ENCODE assay signal across 10 cellular contexts in the genomic region with DNA sequence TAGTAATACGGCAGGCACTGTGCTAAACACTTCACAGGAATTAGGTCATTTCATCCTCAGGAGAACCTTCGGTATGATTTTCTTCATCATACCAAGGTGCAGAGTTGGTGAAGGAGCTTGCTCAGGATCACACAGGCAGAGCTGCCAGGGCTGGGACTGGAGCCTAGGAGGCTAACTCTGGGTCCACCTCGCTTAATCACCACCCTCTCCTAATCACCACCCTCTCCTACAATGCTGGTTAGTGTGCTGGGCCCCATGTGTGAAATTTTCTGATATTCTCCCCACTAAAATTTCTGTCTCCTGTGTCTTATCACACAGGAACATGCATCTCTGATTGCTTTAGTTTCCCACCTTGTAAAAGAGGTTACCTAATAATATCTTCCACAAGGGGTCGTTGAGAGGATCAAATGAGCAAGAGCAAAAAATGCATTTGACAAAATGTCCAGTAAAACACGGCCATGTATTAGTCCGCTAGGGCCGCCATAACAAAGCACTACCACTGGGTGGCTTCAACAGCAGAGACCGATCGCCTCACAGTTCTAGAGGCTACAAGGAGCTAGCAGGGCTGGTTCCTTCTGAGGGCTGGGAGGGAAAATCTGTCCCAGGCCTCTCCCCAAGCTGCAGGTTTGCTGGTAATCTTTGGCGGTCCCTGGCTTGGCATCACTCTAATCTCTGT.
DNase-seq lines count a peak whose midpoint lies in the region; ATAC-seq and TF ChIP-seq lines count a peak whose summit lies in the region.
"Had no signal": no experiment of that assay in that cellular context is flagged by ENCODE, and none has a peak within 500 bp of the region (broad histone marks: within the 10 kb centered on the region; RNA-seq: fewer than 3 reads in every experiment).

No MANE protein-coding gene starts in this region.

- POLR2A ChIA-PET in CD8-positive, alpha-beta memory T cell (lab: Charles Lee), result no interaction called here

- H3K4me1 ChIP-seq in Karpas-422 (ENCODE audit: low read length), result no peaks in the 10 kb centered on the region
- H3K4me1 ChIP-seq in CD8-positive, alpha-beta memory T cell (ENCODE audit: insufficient read depth, low read length), result no peaks in the 10 kb centered on the region
- no peaks in the 10 kb centered on the region for H3K4me1 ChIP-seq in MM.1S (ENCODE audit: low read length)
- H3K4me1 ChIP-seq: esophagus muscularis mucosa had no signal

- H3K36me3 ChIP-seq in Karpas-422 (ENCODE audit: insufficient read depth, low read length), result no peaks in the 10 kb centered on the region
- H3K36me3 ChIP-seq in CD8-positive, alpha-beta memory T cell (ENCODE audit: insufficient read depth, low read length), result no peaks in the 10 kb centered on the region
- no peaks in the 10 kb centered on the region for H3K36me3 ChIP-seq in MM.1S (replicated peaks; ENCODE audit: insufficient read depth, low read length)
- H3K36me3 ChIP-seq: esophagus muscularis mucosa had no signal

- H3K9ac ChIP-seq in Karpas-422 (ENCODE audit: low read length) (no peak overlapping the region), MM.1S (ENCODE audit: low read length) (no peak overlapping the region)

- H3K9me3 ChIP-seq in Karpas-422 (ENCODE audit: low read length) (no peaks in the 10 kb centered on the region), MM.1S (replicated peaks; ENCODE audit: insufficient read depth, low read length) (no peaks in the 10 kb centered on the region)
- no peaks in the 10 kb centered on the region for H3K9me3 ChIP-seq in CD8-positive, alpha-beta memory T cell (ENCODE audit: low read length)

- DNase-seq in NCI-H2227 (lab: John Stamatoyannopoulos, UW; ENCODE audit: unreplicated experiment), result peak; percentile 45
- no peak for DNase-seq in NCI-H2227 treated with DMSO at 0.1 percent for 48 hours (lab: John Stamatoyannopoulos, UW)
- peak; percentile 75 for DNase-seq in Karpas-422
- peak; percentile 11 to 78 for DNase-seq in T47D (ENCODE audit: low read depth in 1 of 2, low spot score in 1 of 2)
- no peak for DNase-seq in retinal pigment epithelial cell (ENCODE audit: low read depth)
- DNase-seq in CD8-positive, alpha-beta memory T cell, result no peak
- DNase-seq in MM.1S, result no peak
- DNase-seq: SHP77 treated with DMSO at 0.1 percent for 48 hours had no signal

- no peaks in the 10 kb centered on the region for H3K4me1 Mint-ChIP-seq in CD8-positive, alpha-beta memory T cell

- H3K4me3 ChIP-seq in Karpas-422 (ENCODE audit: low read length), result no peak overlapping the region
- H3K4me3 ChIP-seq in retinal pigment epithelial cell (ENCODE audit: low read length), result no peak overlapping the region
- no peak overlapping the region for H3K4me3 ChIP-seq in CD8-positive, alpha-beta memory T cell (ENCODE audit: low read length)
- H3K4me3 ChIP-seq in MM.1S (ENCODE audit: low read length), result no peak overlapping the region
- H3K4me3 ChIP-seq: esophagus muscularis mucosa had no signal

- H3K36me3 Mint-ChIP-seq in CD8-positive, alpha-beta memory T cell, result no peaks in the 10 kb centered on the region

- H3K27ac Mint-ChIP-seq in CD8-positive, alpha-beta memory T cell, result no peak overlapping the region

- no peak for ATAC-seq in GM19395 (IDR thresholded peaks at IDR 0.05; ENCODE audit: unreplicated experiment)

- H3K27me3 Mint-ChIP-seq in CD8-positive, alpha-beta memory T cell, result no peaks in the 10 kb centered on the region

- H3K27me3 ChIP-seq in Karpas-422 (ENCODE audit: low read length) (no peaks in the 10 kb centered on the region), MM.1S (replicated peaks; ENCODE audit: insufficient read depth, low read length) (no peaks in the 10 kb centered on the region)
- H3K27me3 ChIP-seq in CD8-positive, alpha-beta memory T cell (ENCODE audit: insufficient read depth, low read length, poor library complexity, severe bottlenecking), result no peaks in the 10 kb centered on the region
- H3K27me3 ChIP-seq: esophagus muscularis mucosa had no signal

- H3K9me3 Mint-ChIP-seq in CD8-positive, alpha-beta memory T cell, result peaks cover 0 to 5% (median 0%) of the 10 kb centered on the region in 5 donors

- no peak overlapping the region for H3K4me2 ChIP-seq in Karpas-422 (ENCODE audit: low read depth, low read length, poor library complexity, severe bottlenecking)
- no peak overlapping the region for H3K4me2 ChIP-seq in MM.1S (ENCODE audit: low read depth, low read length)

- CTCF ChIA-PET in CD8-positive, alpha-beta memory T cell (lab: Charles Lee), result no interaction called here

- H3K9me2 ChIP-seq in Karpas-422 (replicated peaks; ENCODE audit: insufficient read depth, low read length), result no peaks in the 10 kb centered on the region
- H3K9me2 ChIP-seq in MM.1S (replicated peaks; ENCODE audit: insufficient read depth, low read length), result no peaks in the 10 kb centered on the region

- H2AFZ ChIP-seq in Karpas-422 (ENCODE audit: low read length) (no peak overlapping the region), MM.1S (ENCODE audit: low read length) (no peak overlapping the region)

- peak; percentile 28 for TF ChIP-seq CTCF in retinal pigment epithelial cell (conservative IDR thresholded peaks at IDR 0.05; ENCODE audit: low read depth, low read length)
- no peak for TF ChIP-seq CTCF in MM.1S (IDR thresholded peaks at IDR 0.05; ENCODE audit: low read length)

- H3K79me2 ChIP-seq in Karpas-422 (ENCODE audit: low read length) (no peaks in the 10 kb centered on the region), MM.1S (ENCODE audit: low read length) (no peaks in the 10 kb centered on the region)

- H4K20me1 ChIP-seq in Karpas-422 (ENCODE audit: insufficient read depth, low read depth, low read length), result no peaks in the 10 kb centered on the region
- H4K20me1 ChIP-seq in MM.1S (ENCODE audit: insufficient read depth, low read length), result no peaks in the 10 kb centered on the region

- in situ Hi-C loops in T47D (cut with HindIII; ENCODE audit: low pct_unique_long_range_greater_than_20kb, low sequenced_read_pairs), result no loop called here

- H3K4me3 Mint-ChIP-seq in CD8-positive, alpha-beta memory T cell, result no peak overlapping the region

- no peaks in the 10 kb centered on the region for H3F3A ChIP-seq in MM.1S (ENCODE audit: insufficient read depth, low read length)

- no peak overlapping the region for H3K27ac ChIP-seq in Karpas-422 (ENCODE audit: low read length)
- no peak overlapping the region for H3K27ac ChIP-seq in CD8-positive, alpha-beta memory T cell (ENCODE audit: low read depth, low read length)
- H3K27ac ChIP-seq in MM.1S (ENCODE audit: low read length), result no peak overlapping the region
- H3K27ac ChIP-seq: esophagus muscularis mucosa had no signal

Comparison
In these comparisons a context has a peak if more than half of its experiments do, and no peak if none do; other contexts are left out.
1. DNase-seq: peak in NCI-H2227 (single experiment), Karpas-422 (single experiment) and T47D (2 of 2); none in NCI-H2227 treated with DMSO at 0.1 percent for 48 hours (single experiment), retinal pigment epithelial cell (single experiment), CD8-positive, alpha-beta memory T cell (0 of 5) and MM.1S (single experiment).